ENCODE assay signal across 23 cellular contexts in genomic region chr21:26199471-26199870, GRCh38. TPM values are rescaled to one million over a fixed set of nuclear protein-coding genes. Genes with fewer than 3 reads are reported as not detected.
DNase-seq lines count a peak whose midpoint lies in the region; ATAC-seq and TF ChIP-seq lines count a peak whose summit lies in the region.
"Had no signal": no experiment of that assay in that cellular context is flagged by ENCODE, and none has a peak within 500 bp of the region (broad histone marks: within the 10 kb centered on the region; RNA-seq: fewer than 3 reads in every experiment).

No MANE protein-coding gene starts in this region.

- no peaks in the 10 kb centered on the region for H3K36me3 Mint-ChIP-seq in activated CD4-positive, alpha-beta memory T cell treated with anti-CD3 and anti-CD28 coated beads, Interleukin-2, amount 10 ng/mL, durations not matched to agents 7 days and 5 days (ENCODE audit: low read depth)
- H3K36me3 Mint-ChIP-seq: neural progenitor cell had no signal

- no peaks in the 10 kb centered on the region for H3K4me1 Mint-ChIP-seq in activated CD4-positive, alpha-beta memory T cell treated with anti-CD3 and anti-CD28 coated beads, Interleukin-2, amount 10 ng/mL, durations not matched to agents 7 days and 5 days
- H3K4me1 Mint-ChIP-seq: neural progenitor cell had no signal

- no peak for ATAC-seq in upper lobe of right lung
- ATAC-seq: left lung, psoas muscle had no signal

- TF ChIP-seq CTCF in fibroblast of lung (conservative IDR thresholded peaks at IDR 0.05 in 1 of 2, IDR thresholded peaks at IDR 0.05 in 1 of 2; ENCODE audit: low read depth in 1 of 2, low read length in 2 of 2) (no peak), retinal pigment epithelial cell (conservative IDR thresholded peaks at IDR 0.05; ENCODE audit: low read depth, low read length) (no peak), upper lobe of right lung (IDR thresholded peaks at IDR 0.05) (no peak)

- H3K4me1 ChIP-seq in fibroblast of lung (ENCODE audit: control insufficient read depth, extremely low read depth, insufficient read depth, low read length) (no peaks in the 10 kb centered on the region), upper lobe of right lung (no peaks in the 10 kb centered on the region)
- H3K4me1 ChIP-seq: colonic mucosa, left lung, psoas muscle, suprapubic skin had no signal

- H3K4me3 ChIP-seq in fibroblast of lung (replicated peaks in 1 of 4; ENCODE audit: control extremely low read depth in 1 of 4, insufficient read depth in 1 of 4, low read depth in 3 of 4, low read length in 4 of 4) (no peak overlapping the region), retinal pigment epithelial cell (ENCODE audit: low read length) (no peak overlapping the region), upper lobe of right lung (no peak overlapping the region)
- H3K4me3 ChIP-seq: colonic mucosa, left lung, neural progenitor cell, psoas muscle, suprapubic skin had no signal

- H3K36me3 ChIP-seq in fibroblast of lung (ENCODE audit: control insufficient read depth, insufficient read depth, low read length) (no peaks in the 10 kb centered on the region), upper lobe of right lung (no peaks in the 10 kb centered on the region)
- H3K36me3 ChIP-seq: colonic mucosa, left lung, neural progenitor cell, suprapubic skin had no signal

- H4K20me1 ChIP-seq in fibroblast of lung (ENCODE audit: control insufficient read depth, extremely low read depth, insufficient read depth, low read length): no peaks in the 10 kb centered on the region

- H3K27ac ChIP-seq in fibroblast of lung (ENCODE audit: insufficient read depth, low read length) (peak overlapping the region; percentile 14), upper lobe of right lung (no peak overlapping the region)
- H3K27ac ChIP-seq: colonic mucosa, left lung, neural progenitor cell, psoas muscle, suprapubic skin had no signal

- CTCF ChIA-PET in activated CD4-positive, alpha-beta memory T cell treated with anti-CD3 and anti-CD28 coated beads, Interleukin-2, amount 10 ng/mL, durations not matched to agents 7 days and 5 days (lab: Charles Lee): no interaction called here

- H3K27me3 Mint-ChIP-seq in activated CD4-positive, alpha-beta memory T cell treated with anti-CD3 and anti-CD28 coated beads, Interleukin-2, amount 10 ng/mL, durations not matched to agents 7 days and 5 days: peaks cover 1% of the 10 kb centered on the region

- H3K9me3 ChIP-seq in fibroblast of lung (ENCODE audit: control insufficient read depth, insufficient read depth, low read depth, low read length) (no peaks in the 10 kb centered on the region), upper lobe of right lung (no peaks in the 10 kb centered on the region)
- H3K9me3 ChIP-seq: colonic mucosa, left lung, psoas muscle, suprapubic skin had no signal

- DNase-seq in EL (peak; percentile 73), amniotic epithelial cell (ENCODE audit: low read depth) (peak; percentile 80), fibroblast of lung (ENCODE audit: low read depth in 2 of 2) (peak; percentile 39 to 81), retinal pigment epithelial cell (ENCODE audit: low read depth) (peak; percentile 34), T-helper 2 cell (no peak), upper lobe of right lung (no peak), T-helper 9 cell (no peak)
- DNase-seq in activated CD4-positive, alpha-beta memory T cell treated with anti-CD3 and anti-CD28 coated beads, Interleukin-2, amount 10 ng/mL, durations not matched to agents 7 days and 5 days: no peak
- DNase-seq: activated CD4-positive, alpha-beta T cell treated with anti-CD3 and anti-CD28 coated beads, Interleukin-2, amount 50 U/mL, for 1 hour; activated gamma-delta T cell treated with Interleukin-2 at 50 U/mL for 16 hours; activated T-cell treated with anti-CD3 and anti-CD28 coated beads for 4 hours; anterior cingulate cortex; colonic mucosa; COR-L47; glutamatergic neuron; GOT3; left lung; NCI-H1417; NCI-H526; psoas muscle; stimulated activated CD8-positive, alpha-beta memory T cell treated with anti-CD3 and anti-CD28 coated beads, Interleukin-4, amount 100 ng/mL, for 48 hours had no signal

- H3K27me3 ChIP-seq in fibroblast of lung (ENCODE audit: control insufficient read depth, insufficient read depth, low read length): no peaks in the 10 kb centered on the region
- no peaks in the 10 kb centered on the region for H3K27me3 ChIP-seq in upper lobe of right lung
- H3K27me3 ChIP-seq: colonic mucosa, left lung, neural progenitor cell, suprapubic skin had no signal

- intact Hi-C loops in upper lobe of right lung (cut with DNase I): no loop called here

- no peaks in the 10 kb centered on the region for H3K9me3 Mint-ChIP-seq in activated CD4-positive, alpha-beta memory T cell treated with anti-CD3 and anti-CD28 coated beads, Interleukin-2, amount 10 ng/mL, durations not matched to agents 7 days and 5 days
- H3K9me3 Mint-ChIP-seq: neural progenitor cell had no signal

- H2AFZ ChIP-seq in fibroblast of lung (ENCODE audit: low read length): no peak overlapping the region
- H2AFZ ChIP-seq: neural progenitor cell had no signal

- H3K4me3 Mint-ChIP-seq in activated CD4-positive, alpha-beta memory T cell treated with anti-CD3 and anti-CD28 coated beads, Interleukin-2, amount 10 ng/mL, durations not matched to agents 7 days and 5 days: no peak overlapping the region
- H3K4me3 Mint-ChIP-seq: neural progenitor cell had no signal

- no peak overlapping the region for H3K27ac Mint-ChIP-seq in activated CD4-positive, alpha-beta memory T cell treated with anti-CD3 and anti-CD28 coated beads, Interleukin-2, amount 10 ng/mL, durations not matched to agents 7 days and 5 days
- H3K27ac Mint-ChIP-seq: neural progenitor cell had no signal

- no peak overlapping the region for H3K4me2 ChIP-seq in fibroblast of lung (ENCODE audit: extremely low read depth, insufficient read depth, low read length)
- H3K4me2 ChIP-seq: neural progenitor cell had no signal

- POLR2A ChIA-PET in activated CD4-positive, alpha-beta memory T cell treated with anti-CD3 and anti-CD28 coated beads, Interleukin-2, amount 10 ng/mL, durations not matched to agents 7 days and 5 days (lab: Charles Lee): no interaction called here

- no peak overlapping the region for H3K9ac ChIP-seq in fibroblast of lung (ENCODE audit: insufficient read depth, low read length)
- H3K9ac ChIP-seq: neural progenitor cell had no signal

- H3K79me2 ChIP-seq in fibroblast of lung (ENCODE audit: control insufficient read depth, insufficient read depth, low read length): no peaks in the 10 kb centered on the region

RNA-seq across cellular contexts. Expression of gene APP, which starts 28.9 kb away (rescaled TPM):
- total RNA-seq in fibroblast of lung: 569 and 633 TPM in 2 replicates
- 828 and 1,088 TPM in 2 replicates for polyA plus RNA-seq in fibroblast of lung
- polyA plus RNA-seq in fibroblast of lung (2012): 433 and 638 TPM in 2 replicates
- 281 and 375 TPM in 2 replicates for polyA minus RNA-seq in fibroblast of lung (ENCODE audit: low replicate concordance)
- 480 TPM for total RNA-seq in upper lobe of right lung
- total RNA-seq in activated CD4-positive, alpha-beta memory T cell treated with anti-CD3 and anti-CD28 coated beads, Interleukin-2, amount 10 ng/mL, durations not matched to agents 7 days and 5 days: 10 to 100 TPM; 25.5 to 29.9 TPM

Comparison
In these comparisons a context has a peak if more than half of its experiments do, and no peak if none do; other contexts are left out.
1. DNase-seq: peak in EL (single experiment), amniotic epithelial cell (single experiment), fibroblast of lung (2 of 2) and retinal pigment epithelial cell (single experiment); none in T-helper 2 cell (0 of 5), upper lobe of right lung (single experiment), T-helper 9 cell (single experiment) and activated CD4-positive, alpha-beta memory T cell treated with anti-CD3 and anti-CD28 coated beads, Interleukin-2, amount 10 ng/mL, durations not matched to agents 7 days and 5 days (single experiment).
2. RNA of gene APP, which starts 28.9 kb away (total RNA-seq): 569 to 633 TPM in fibroblast of lung and 480 TPM in upper lobe of right lung (single experiment); 25.5 to 29.9 TPM in activated CD4-positive, alpha-beta memory T cell treated with anti-CD3 and anti-CD28 coated beads, Interleukin-2, amount 10 ng/mL, durations not matched to agents 7 days and 5 days; every median in the first group is over 10 times any median in the second.